Comparison of ENCODE assay signal across 8 cellular contexts in genomic region chr6:110723017-110723416, GRCh38.
"Had no signal": no experiment of that assay in that cellular context is flagged by ENCODE, and none has a peak within 500 bp of the region (broad histone marks: within the 10 kb centered on the region; RNA-seq: fewer than 3 reads in every experiment).

No MANE protein-coding gene starts in this region.

- H3K9ac ChIP-seq: KMS-11 had no signal

- H3K4me3 Mint-ChIP-seq: IgD-negative memory B cell had no signal

- H3K27ac ChIP-seq: HL-60, KMS-11 had no signal

- H3K4me2 ChIP-seq: KMS-11 had no signal

- FAIRE-seq: HTR-8/SVneo had no signal

- DNase-seq: IMR-90, Karpas-422, KBM-7, KG1 had no signal

- H3K9me3 Mint-ChIP-seq: IgD-negative memory B cell had no signal

- H3K27me3 Mint-ChIP-seq: IgD-negative memory B cell had no signal
